ENCODE assay signal across 27 cellular contexts in genomic region chr9:34237836-34238235, GRCh38.
"Had no signal": no experiment of that assay in that cellular context is flagged by ENCODE, and none has a peak within 500 bp of the region (broad histone marks: within the 10 kb centered on the region; RNA-seq: fewer than 3 reads in every experiment).

No MANE protein-coding gene starts in this region.

- H3K27ac ChIP-seq: ascending aorta, breast epithelium, cardiac muscle cell, coronary artery, dorsolateral prefrontal cortex, gastroesophageal sphincter, VCaP had no signal

- H3K27me3 ChIP-seq: ascending aorta, breast epithelium, cardiac muscle cell, dorsolateral prefrontal cortex, gastroesophageal sphincter had no signal

- ATAC-seq: activated naive CD4-positive, alpha-beta T cell treated with anti-CD3 and anti-CD28 coated beads, Interleukin-2, amount 50 U/mL, for 72 hours; activated T-cell treated with anti-CD3 and anti-CD28 coated beads, Interleukin-2, amount 50 U/mL, for 72 hours; esophagus mucosa; gastroesophageal sphincter; WTC11 had no signal

- DNase-seq: activated CD4-positive, alpha-beta memory T cell treated with anti-CD3 and anti-CD28 coated beads, Interleukin-2, amount 10 ng/mL, durations not matched to agents 7 days and 5 days; activated CD4-positive, alpha-beta T cell treated with anti-CD3 and anti-CD28 coated beads for 1 hour; activated CD4-positive, alpha-beta T cell treated with anti-CD3 and anti-CD28 coated beads for 4 hours; activated CD4-positive, alpha-beta T cell treated with anti-CD3 and anti-CD28 coated beads, Interleukin-2, amount 10 ng/mL, durations not matched to agents 7 days and 5 days; activated CD4-positive, alpha-beta T cell treated with anti-CD3 and anti-CD28 coated beads, Interleukin-2, amount 50 U/mL, for 4 hours; activated CD8-positive, alpha-beta memory T cell treated with anti-CD3 and anti-CD28 coated beads, Interleukin-2, amount 50 U/mL, for 48 hours; activated gamma-delta T cell; activated naive CD4-positive, alpha-beta T cell; activated naive CD4-positive, alpha-beta T cell treated with anti-CD3 and anti-CD28 coated beads, Interleukin-2, amount 10 ng/mL, durations not matched to agents 7 days and 5 days; activated naive CD8-positive, alpha-beta T cell treated with anti-CD3 and anti-CD28 coated beads, Interleukin-2, amount 10 ng/mL, durations not matched to agents 7 days and 5 days; activated T-cell treated with anti-CD3 and anti-CD28 coated beads for 4 hours; activated T-cell treated with anti-CD3 and anti-CD28 coated beads, Interleukin-2, amount 50 U/mL, for 24 hours; activated T-cell treated with anti-CD3 and anti-CD28 coated beads, Interleukin-2, amount 50 U/mL, for 72 hours; dorsolateral prefrontal cortex; effector memory CD4-positive, alpha-beta T cell; endodermal cell; foreskin melanocyte; T-helper 2 cell had no signal

- H3K4me1 ChIP-seq: ascending aorta, breast epithelium had no signal

- H3K9me3 ChIP-seq: ascending aorta, breast epithelium, gastroesophageal sphincter had no signal

- H3K4me3 ChIP-seq: ascending aorta, breast epithelium, cardiac muscle cell, coronary artery, dorsolateral prefrontal cortex, gastroesophageal sphincter had no signal
